6 cellular contexts compared by ENCODE assay signal in genomic region chr17:41784207-41784744, GRCh38. TPM values are rescaled to one million over a fixed set of nuclear protein-coding genes. Genes with fewer than 3 reads are reported as not detected.
A peak's percentile ranks its signal among the peaks of the same experiment; 100 is the strongest.
DNase-seq lines count a peak whose midpoint lies in the region; ATAC-seq, FAIRE-seq and TF ChIP-seq lines count a peak whose summit lies in the region.

No MANE protein-coding gene starts in this region.

- peak; percentile 71 for FAIRE-seq in GM12891 (lab: Jason Lieb, UNC)

- H3K4me3 ChIP-seq in muscle layer of duodenum (ENCODE audit: low read depth in 1 of 2, low read length in 2 of 2): peak overlapping the region; percentile 53 to 82

- TF ChIP-seq POLR2A in GM12891 (IDR thresholded peaks at IDR 0.05; ENCODE audit: low read depth, low read length): no peak

- H3K27ac ChIP-seq in muscle layer of duodenum (ENCODE audit: low read length): peak overlapping the region; percentile 84

- no peaks in the 10 kb centered on the region for H3K36me3 ChIP-seq in muscle layer of duodenum (ENCODE audit: control insufficient read depth in 1 of 2, insufficient read depth in 2 of 2, low read length in 2 of 2)

- no peak for ATAC-seq in HG02642 (IDR thresholded peaks at IDR 0.05; ENCODE audit: poor library complexity, unreplicated experiment)

- peaks cover 3 to 43% of the 10 kb centered on the region in 2 donors for H3K4me1 ChIP-seq in muscle layer of duodenum (ENCODE audit: control insufficient read depth in 1 of 2, insufficient read depth in 2 of 2, low read length in 2 of 2)

- no peak for DNase-seq in GM12891 (ENCODE audit: insufficient read length, low spot score)
- peak; percentile 90 for DNase-seq in amniotic epithelial cell (ENCODE audit: low read depth)
- DNase-seq in hippocampal formation (lab: John Stamatoyannopoulos, UW): no peak
- DNase-seq in stimulated activated CD4-positive, alpha-beta T cell treated with anti-CD3 and anti-CD28 coated beads, Interleukin-1b, Interleukin-23, amount 100 ng/mL, for 48 hours: no peak

- H3K9me3 ChIP-seq in muscle layer of duodenum (ENCODE audit: control insufficient read depth in 1 of 2, low read length in 2 of 2): no peaks in the 10 kb centered on the region

- H3K27me3 ChIP-seq in muscle layer of duodenum (ENCODE audit: low read depth, low read length): no peaks in the 10 kb centered on the region

TF ChIP-seq in GM12891, 5 proteins besides CTCF, POLR2A, EP300 and RAD21:
- TF ChIP-seq POLR2AphosphoS5 (IDR thresholded peaks at IDR 0.05; ENCODE audit: low read depth, low read length) (no peak), SPI1 (IDR thresholded peaks at IDR 0.05; ENCODE audit: low read depth, low read length) (peak; percentile 13; the same call in 1 of the 2 replicates)

RNA-seq across cellular contexts. Expression of gene JUP, which starts 2.2 kb away (rescaled TPM):
- polyA plus RNA-seq in GM12891 (2012; ENCODE audit: low read depth, missing spikeins): 21.3 TPM

RNA-seq across cellular contexts. Expression of gene P3H4, which starts 27.5 kb away (rescaled TPM):
- 0.19 TPM for polyA plus RNA-seq in GM12891 (2012; ENCODE audit: low read depth, missing spikeins)

RNA-seq across cellular contexts. Expression of gene FKBP10, which starts 28.5 kb away (rescaled TPM):
- 1.1 TPM for polyA plus RNA-seq in GM12891 (2012; ENCODE audit: low read depth, missing spikeins)

RNA-seq across cellular contexts. Expression of gene HAP1, which starts 49.8 kb away (rescaled TPM):
- polyA plus RNA-seq in GM12891 (2012; ENCODE audit: low read depth, missing spikeins): not detected

RNA-seq across cellular contexts. Expression of gene NT5C3B, which starts 51.8 kb away (rescaled TPM):
- 24.8 TPM for polyA plus RNA-seq in GM12891 (2012; ENCODE audit: low read depth, missing spikeins)
